Comparison of ENCODE assay signal across 2 cellular contexts in genomic region chr6:12909828-12910227, GRCh38.
TF ChIP-seq lines count a peak whose summit lies in the region.

No MANE protein-coding gene starts in this region.

TF ChIP-seq in GM23338, 12 proteins besides CTCF, POLR2A, EP300 and RAD21 (continued from another document):
- no peak for TF ChIP-seq REST (IDR thresholded peaks at IDR 0.05; ENCODE audit: unreplicated experiment)
- TF ChIP-seq POLR2AphosphoS5 (IDR thresholded peaks at IDR 0.05; ENCODE audit: low read depth): no peak
- no peak for TF ChIP-seq ZNF114 (CRISPR knock-in tag; IDR thresholded peaks at IDR 0.05)
- TF ChIP-seq EZH2phosphoT487 (IDR thresholded peaks at IDR 0.05; ENCODE audit: unreplicated experiment): no peak
- no peak for TF ChIP-seq STAT1 (IDR thresholded peaks at IDR 0.05; ENCODE audit: unreplicated experiment)
- no peak for TF ChIP-seq ZNF331 (CRISPR knock-in tag; IDR thresholded peaks at IDR 0.05; ENCODE audit: low read depth)
- TF ChIP-seq ZNF462 (CRISPR knock-in tag; IDR thresholded peaks at IDR 0.05): no peak
- no peak for TF ChIP-seq ETS1 (IDR thresholded peaks at IDR 0.05)

TF ChIP-seq in WTC11, 78 proteins besides CTCF, POLR2A, EP300 and RAD21 (continued from another document):
- no peak for TF ChIP-seq USF1 (CRISPR knock-in tag; IDR thresholded peaks at IDR 0.05)
- no peak for TF ChIP-seq NR3C1 (CRISPR knock-in tag; conservative IDR thresholded peaks at IDR 0.05; ENCODE audit: low read depth)
- no peak for TF ChIP-seq AFF4 (CRISPR knock-in tag; IDR thresholded peaks at IDR 0.05; ENCODE audit: borderline replicate concordance)
- no peak for TF ChIP-seq ZNF263 (CRISPR knock-in tag; IDR thresholded peaks at IDR 0.05; ENCODE audit: low read depth)
- no peak for TF ChIP-seq ERG (CRISPR knock-in tag; IDR thresholded peaks at IDR 0.05)
- TF ChIP-seq FOXJ3 (CRISPR knock-in tag; IDR thresholded peaks at IDR 0.05; ENCODE audit: borderline replicate concordance): no peak
- no peak for TF ChIP-seq STAT6 (CRISPR knock-in tag; conservative IDR thresholded peaks at IDR 0.05; ENCODE audit: low read depth)
- no peak for TF ChIP-seq ZNF416 (CRISPR knock-in tag; IDR thresholded peaks at IDR 0.05)
- no peak for TF ChIP-seq ZNF317 (CRISPR knock-in tag; IDR thresholded peaks at IDR 0.05; ENCODE audit: borderline replicate concordance, low read depth)
- TF ChIP-seq TP53 (CRISPR knock-in tag; IDR thresholded peaks at IDR 0.05): no peak
- TF ChIP-seq CREB1 (CRISPR knock-in tag; IDR thresholded peaks at IDR 0.05): no peak
- TF ChIP-seq PRRX2 (CRISPR knock-in tag; IDR thresholded peaks at IDR 0.05): no peak
- no peak for TF ChIP-seq MXD4 (CRISPR knock-in tag; IDR thresholded peaks at IDR 0.05; ENCODE audit: borderline replicate concordance)
- TF ChIP-seq ELF4 (CRISPR knock-in tag; IDR thresholded peaks at IDR 0.05; ENCODE audit: low read depth): no peak
- no peak for TF ChIP-seq ATF2 (CRISPR knock-in tag; IDR thresholded peaks at IDR 0.05; ENCODE audit: borderline replicate concordance, low read depth)
